In the genomic region with DNA sequence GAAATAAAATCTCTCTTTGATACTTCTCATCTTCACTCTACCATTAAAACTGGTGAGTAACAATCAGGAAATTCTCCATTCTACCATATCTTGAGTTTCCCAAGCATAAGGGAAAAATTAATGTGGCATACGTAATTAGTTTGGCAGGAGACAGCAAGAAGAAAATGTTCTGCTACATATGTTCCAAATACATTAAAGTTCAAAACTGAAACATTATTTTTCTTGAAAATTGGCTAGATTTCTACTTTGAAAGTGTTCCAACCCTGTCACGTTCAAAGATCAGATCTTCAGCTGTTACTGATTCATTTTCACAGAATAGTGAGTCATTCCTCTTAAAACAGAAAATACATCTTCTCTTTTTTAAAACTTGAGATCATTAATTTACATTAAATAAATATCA, we compare ENCODE assay signal across 17 cellular contexts.
DNase-seq lines count a peak whose midpoint lies in the region; ATAC-seq and TF ChIP-seq lines count a peak whose summit lies in the region.
"Had no signal": no experiment of that assay in that cellular context is flagged by ENCODE, and none has a peak within 500 bp of the region (broad histone marks: within the 10 kb centered on the region; RNA-seq: fewer than 3 reads in every experiment).

No MANE protein-coding gene starts in this region.

- TF ChIP-seq CTCF in foreskin fibroblast (IDR thresholded peaks at IDR 0.05; ENCODE audit: low read depth, low read length) = no peak

- no peaks in the 10 kb centered on the region for H3K79me2 ChIP-seq in ACC112 (ENCODE audit: control insufficient read depth, insufficient read depth, low read length, unreplicated experiment)

- H3K36me3 ChIP-seq in ACC112 (ENCODE audit: insufficient read depth, low read length) = peaks cover 6% of the 10 kb centered on the region; the same call in 1 of the 2 replicates
- no peaks in the 10 kb centered on the region for H3K36me3 ChIP-seq in adipocyte (ENCODE audit: control insufficient read depth, insufficient read depth, low read length, severe bottlenecking)
- H3K36me3 ChIP-seq: upper lobe of left lung had no signal

- H3K27me3 ChIP-seq in ACC112 (ENCODE audit: insufficient read depth, low read length) (no peaks in the 10 kb centered on the region), adipocyte (replicated peaks; ENCODE audit: control insufficient read depth, insufficient read depth, low read length) (no peaks in the 10 kb centered on the region)
- H3K27me3 ChIP-seq: upper lobe of left lung had no signal

- H3K27ac ChIP-seq in ACC112 (ENCODE audit: low read depth, low read length) = 0 out of 2 replicates have a peak overlapping the region, but pooled peaks have one; percentile 2
- H3K27ac ChIP-seq: upper lobe of left lung had no signal

- ATAC-seq in HG02763 (IDR thresholded peaks at IDR 0.05; ENCODE audit: unreplicated experiment) = no peak
- ATAC-seq: K562, left cardiac atrium, T-cell had no signal

- H3K4me1 ChIP-seq in ACC112 (ENCODE audit: control insufficient read depth, insufficient read depth, low read length, unreplicated experiment) = peaks cover 6% of the 10 kb centered on the region
- peaks cover 8% of the 10 kb centered on the region for H3K4me1 ChIP-seq in adipocyte (ENCODE audit: control insufficient read depth, insufficient read depth, low read length)
- H3K4me1 ChIP-seq: upper lobe of left lung had no signal

- no peak overlapping the region for H2AFZ ChIP-seq in ACC112 (ENCODE audit: low read length, unreplicated experiment)

- H3K9ac ChIP-seq in adipocyte (ENCODE audit: low read length) = peak overlapping the region; percentile 45

- DNase-seq in EH (ENCODE audit: low read depth) (peak; percentile 57), adipocyte (ENCODE audit: low read depth) (peak; percentile 70), foreskin fibroblast (peak; percentile 64 to 82), COLO668 (lab: John Stamatoyannopoulos, UW; ENCODE audit: unreplicated experiment) (no peak), NCI-H187 treated with DMSO at 0.1 percent for 48 hours (lab: John Stamatoyannopoulos, UW) (no peak)
- DNase-seq in central memory CD4-positive, alpha-beta T cell = no peak
- DNase-seq: anterior cingulate cortex; CD4-positive, alpha-beta T cell; effector CD8-positive, alpha-beta T cell; left cardiac atrium; naive B cell; NCI-H510A treated with DMSO at 0.1 percent for 48 hours; T-cell had no signal

- peaks cover 15% of the 10 kb centered on the region for H3K9me3 ChIP-seq in adipocyte (ENCODE audit: control insufficient read depth, low read length)

- H3K4me3 ChIP-seq in ACC112 (ENCODE audit: low read depth, low read length) (no peak overlapping the region), adipocyte (ENCODE audit: low read length) (peak overlapping the region; percentile 56), foreskin fibroblast (ENCODE audit: low read depth in 1 of 2, low read length in 2 of 2) (peak overlapping the region in 1 of 2 donors; percentile 11)
- H3K4me3 ChIP-seq: K562, upper lobe of left lung had no signal

Comparison
In these comparisons a context has a peak if more than half of its experiments do, and no peak if none do; other contexts are left out.
1. DNase-seq: peak in EH (single experiment), adipocyte (single experiment) and foreskin fibroblast (2 of 2); none in central memory CD4-positive, alpha-beta T cell (single experiment), COLO668 (single experiment) and NCI-H187 treated with DMSO at 0.1 percent for 48 hours (single experiment).